ENCODE assay signal across 8 cellular contexts in the genomic region with DNA sequence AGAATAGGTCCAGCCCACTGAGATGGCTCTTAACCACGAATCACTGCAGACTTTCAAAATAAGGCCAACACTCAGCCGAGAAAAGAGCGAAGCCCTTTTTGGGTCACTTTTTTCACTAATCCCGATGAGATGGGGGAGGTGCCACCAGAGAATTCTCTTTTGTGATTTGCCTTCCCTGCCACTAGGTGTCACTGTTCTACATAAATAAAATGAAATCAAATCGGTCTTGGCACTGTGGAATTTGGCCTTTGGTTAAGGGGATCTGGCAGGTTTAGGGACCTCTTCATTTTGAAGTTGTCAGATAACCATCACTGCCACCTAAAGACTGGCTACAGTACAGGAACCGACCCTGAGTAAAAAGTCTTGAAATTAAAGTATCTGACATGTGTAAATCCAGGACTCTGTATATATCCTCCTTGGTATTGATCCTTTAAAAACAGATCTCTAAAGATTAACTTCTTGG.
DNase-seq lines count a peak whose midpoint lies in the region; ATAC-seq and TF ChIP-seq lines count a peak whose summit lies in the region.

No MANE protein-coding gene starts in this region.

- no peaks in the 10 kb centered on the region for H3K4me1 Mint-ChIP-seq in Caco-2 (ENCODE audit: low read depth, unreplicated experiment)
- H3K4me1 Mint-ChIP-seq in HFFc6 (ENCODE audit: low read depth) = peaks cover 5% of the 10 kb centered on the region; the same call in 1 of the 2 replicates
- peaks cover 2% of the 10 kb centered on the region for H3K4me1 Mint-ChIP-seq in activated CD4-positive, alpha-beta memory T cell treated with anti-CD3 and anti-CD28 coated beads for 36 hours (ENCODE audit: low read depth)

- POLR2A ChIA-PET in Caco-2 (lab: Charles Lee) = no interaction called here
- POLR2A ChIA-PET in activated CD4-positive, alpha-beta memory T cell treated with anti-CD3 and anti-CD28 coated beads for 36 hours (lab: Charles Lee) = no interaction called here

- BruUV-seq in Caco-2 (replicated peaks; lab: Mats Ljungman, UMichigan) = no TSS peak

- no peaks in the 10 kb centered on the region for H3K9me3 Mint-ChIP-seq in Caco-2 (ENCODE audit: unreplicated experiment)
- H3K9me3 Mint-ChIP-seq in HFFc6 = no peaks in the 10 kb centered on the region
- no peaks in the 10 kb centered on the region for H3K9me3 Mint-ChIP-seq in activated CD4-positive, alpha-beta memory T cell treated with anti-CD3 and anti-CD28 coated beads for 36 hours

- peak; percentile 52 to 57 for TF ChIP-seq CTCF in Caco-2 (IDR thresholded peaks at IDR 0.05; ENCODE audit: insufficient read depth in 1 of 2, low read depth in 1 of 2, low read length in 1 of 2, severe bottlenecking in 1 of 2, unreplicated experiment in 1 of 2)
- TF ChIP-seq CTCF in HFFc6 (IDR thresholded peaks at IDR 0.05) = peak; percentile 92

- intact Hi-C loops in Caco-2 (cut with micrococcal nuclease; ENCODE audit: unreplicated experiment) = loop anchor here (5.0 kb wide), 1 partner anchor 1269 kb away; no protein-coding TSS in a partner anchor
- intact Hi-C loops in activated CD4-positive, alpha-beta memory T cell treated with anti-CD3 and anti-CD28 coated beads for 36 hours (cut with micrococcal nuclease) = loop anchor here (5.0 kb wide), 2 partner anchors 809 to 1269 kb away; no protein-coding TSS in a partner anchor

- H3K4me3 Mint-ChIP-seq in Caco-2 (ENCODE audit: unreplicated experiment) = no peak overlapping the region
- peak overlapping the region; percentile 50 for H3K4me3 Mint-ChIP-seq in HFFc6
- no peak overlapping the region for H3K4me3 Mint-ChIP-seq in activated CD4-positive, alpha-beta memory T cell treated with anti-CD3 and anti-CD28 coated beads for 36 hours

- no peaks in the 10 kb centered on the region for H3K9me3 ChIP-seq in Caco-2

- peak; percentile 31 for DNase-seq in Caco-2
- DNase-seq in HFFc6 = peak; percentile 42
- DNase-seq in NCI-H510A treated with DMSO at 0.1 percent for 48 hours (lab: John Stamatoyannopoulos, UW) = peak; percentile 72
- peak; percentile 21 for DNase-seq in activated CD4-positive, alpha-beta memory T cell treated with anti-CD3 and anti-CD28 coated beads for 36 hours
- DNase-seq in fibroblast of the conjunctiva (ENCODE audit: low read depth) = peak; percentile 31
- DNase-seq in occipital lobe (lab: John Stamatoyannopoulos, UW) = peak; percentile 31
- no peak for DNase-seq in GF-D8 (lab: John Stamatoyannopoulos, UW)

- ATAC-seq in HG03175 (IDR thresholded peaks at IDR 0.05; ENCODE audit: unreplicated experiment) = no peak

- no peaks in the 10 kb centered on the region for H3K27me3 ChIP-seq in Caco-2 (replicated peaks; ENCODE audit: control insufficient read depth, insufficient read depth, low read length)

- no peaks in the 10 kb centered on the region for H3K4me1 ChIP-seq in Caco-2

- CTCF ChIA-PET in Caco-2 (lab: Charles Lee) = no interaction called here
- CTCF ChIA-PET in activated CD4-positive, alpha-beta memory T cell treated with anti-CD3 and anti-CD28 coated beads for 36 hours (lab: Charles Lee) = interaction anchor here (0.7 to 2.6 kb wide), 5 partner anchors 12 to 1271 kb away, joined by 3 to 10 read pairs (median 5); no protein-coding TSS in a partner anchor

- H3K4me3 ChIP-seq in Caco-2 (ENCODE audit: low read depth, low read length) = no peak overlapping the region

- H3K27me3 Mint-ChIP-seq in Caco-2 (ENCODE audit: insufficient read depth, unreplicated experiment) (peaks cover 2% of the 10 kb centered on the region), HFFc6 (ENCODE audit: insufficient read depth) (peaks cover 3% of the 10 kb centered on the region; the same call in 1 of the 2 replicates)
- H3K27me3 Mint-ChIP-seq in activated CD4-positive, alpha-beta memory T cell treated with anti-CD3 and anti-CD28 coated beads for 36 hours = peaks cover 16% of the 10 kb centered on the region

- no peaks in the 10 kb centered on the region for H3K36me3 Mint-ChIP-seq in Caco-2 (ENCODE audit: insufficient read depth, unreplicated experiment)
- H3K36me3 Mint-ChIP-seq in HFFc6 (ENCODE audit: low read depth) = no peaks in the 10 kb centered on the region
- no peaks in the 10 kb centered on the region for H3K36me3 Mint-ChIP-seq in activated CD4-positive, alpha-beta memory T cell treated with anti-CD3 and anti-CD28 coated beads for 36 hours

- H3K27ac Mint-ChIP-seq in Caco-2 (ENCODE audit: unreplicated experiment) = no peak overlapping the region
- no peak overlapping the region for H3K27ac Mint-ChIP-seq in HFFc6
- no peak overlapping the region for H3K27ac Mint-ChIP-seq in activated CD4-positive, alpha-beta memory T cell treated with anti-CD3 and anti-CD28 coated beads for 36 hours

- H3K36me3 ChIP-seq in Caco-2 (ENCODE audit: control insufficient read depth, insufficient read depth, low read length) = no peaks in the 10 kb centered on the region
